Comparison of ENCODE assay signal across 8 cellular contexts in the genomic region with DNA sequence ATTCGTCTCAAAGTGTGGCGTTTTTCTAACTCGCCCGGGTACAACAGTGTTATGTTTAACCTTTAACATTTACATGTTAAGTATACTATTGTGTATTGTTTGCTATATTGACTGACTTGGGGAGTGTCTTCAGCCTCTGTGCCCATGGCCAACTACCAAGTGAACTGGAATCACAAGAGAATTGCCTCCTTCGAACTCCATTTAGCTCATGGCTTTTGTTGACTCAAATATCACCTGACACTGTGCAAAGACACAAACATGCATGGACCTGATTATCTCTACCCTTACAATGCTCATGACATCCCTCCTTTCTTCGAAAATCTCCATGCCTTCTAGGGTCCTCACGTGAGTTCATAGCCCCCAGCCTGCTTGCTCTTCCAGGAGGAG.
A peak's percentile ranks its signal among the peaks of the same experiment; 100 is the strongest.
DNase-seq lines count a peak whose midpoint lies in the region; ATAC-seq, FAIRE-seq and TF ChIP-seq lines count a peak whose summit lies in the region.

No MANE protein-coding gene starts in this region.

- H3K4me2 ChIP-seq in DOHH2 (ENCODE audit: low read length): peak overlapping the region; percentile 80

- no peaks in the 10 kb centered on the region for H3K79me2 ChIP-seq in DOHH2 (ENCODE audit: control insufficient read depth, low read length)

- no peak for ATAC-seq in HG03521 (IDR thresholded peaks at IDR 0.05; ENCODE audit: unreplicated experiment)
- ATAC-seq in GM19455 (IDR thresholded peaks at IDR 0.05; ENCODE audit: unreplicated experiment): no peak

- H3K27me3 ChIP-seq in DOHH2 (ENCODE audit: control insufficient read depth, low read length): no peaks in the 10 kb centered on the region
- H3K27me3 ChIP-seq in neutrophil: no peaks in the 10 kb centered on the region

- H3K27ac ChIP-seq in DOHH2 (ENCODE audit: low read depth, low read length): no peak overlapping the region
- H3K27ac ChIP-seq in neutrophil: no peak overlapping the region

- TF ChIP-seq CTCF in DOHH2 (IDR thresholded peaks at IDR 0.05; ENCODE audit: low read depth, low read length, poor library complexity, severe bottlenecking) (no peak), neutrophil (IDR thresholded peaks at IDR 0.05) (no peak), GM20000 (IDR thresholded peaks at IDR 0.05; ENCODE audit: extremely low read depth, missing control alignments) (no peak)

- H3K9me3 ChIP-seq in DOHH2 (ENCODE audit: control insufficient read depth, insufficient read depth, low read length) (peaks cover 37% of the 10 kb centered on the region), neutrophil (no peaks in the 10 kb centered on the region)

- peak overlapping the region; percentile 76 for H3K4me3 ChIP-seq in DOHH2 (ENCODE audit: low read length)
- peak overlapping the region; percentile 52 to 85 for H3K4me3 ChIP-seq in neutrophil (ENCODE audit: low read depth in 1 of 2, low read length in 1 of 2)

- no peaks in the 10 kb centered on the region for H3F3A ChIP-seq in DOHH2 (ENCODE audit: control insufficient read depth, insufficient read depth)

- TF ChIP-seq POLR2A in erythroblast (IDR thresholded peaks at IDR 0.05; ENCODE audit: low read length) (no peak), H54 (IDR thresholded peaks at IDR 0.05; ENCODE audit: low read depth, low read length) (no peak)

- peaks cover 13% of the 10 kb centered on the region for H3K4me1 ChIP-seq in DOHH2 (ENCODE audit: control insufficient read depth, low read length)
- peaks cover 7 to 15% of the 10 kb centered on the region in 2 experiments for H3K4me1 ChIP-seq in neutrophil (ENCODE audit: control insufficient read depth in 1 of 2, insufficient read depth in 1 of 2, low read depth in 1 of 2, low read length in 1 of 2)

- peaks cover 8% of the 10 kb centered on the region for H3K36me3 ChIP-seq in DOHH2 (ENCODE audit: control insufficient read depth, low read length)
- no peaks in the 10 kb centered on the region for H3K36me3 ChIP-seq in neutrophil

- no peaks in the 10 kb centered on the region for H4K20me1 ChIP-seq in DOHH2 (ENCODE audit: control insufficient read depth, insufficient read depth, low read depth, low read length)

- DNase-seq in NCI-H748 treated with DMSO at 0.1 percent for 48 hours (lab: John Stamatoyannopoulos, UW): peak; percentile 38
- peak; percentile 41 to 48 for DNase-seq in erythroblast (lab: John Stamatoyannopoulos, UW)
- DNase-seq in GM20000 (ENCODE audit: low spot score): no peak
- no peak for DNase-seq in H54 (ENCODE audit: insufficient read length, low spot score)

- H3K9me2 ChIP-seq in DOHH2 (replicated peaks; ENCODE audit: control insufficient read depth, low read length): no peaks in the 10 kb centered on the region

- no peak for FAIRE-seq in H54 (lab: Jason Lieb, UNC)

Comparison
In these comparisons a context has a peak if more than half of its experiments do, and no peak if none do; other contexts are left out.
1. DNase-seq: peak in NCI-H748 treated with DMSO at 0.1 percent for 48 hours (single experiment) and erythroblast (2 of 2); none in GM20000 (single experiment) and H54 (single experiment).